8 cellular contexts compared by ENCODE assay signal in the genomic region with DNA sequence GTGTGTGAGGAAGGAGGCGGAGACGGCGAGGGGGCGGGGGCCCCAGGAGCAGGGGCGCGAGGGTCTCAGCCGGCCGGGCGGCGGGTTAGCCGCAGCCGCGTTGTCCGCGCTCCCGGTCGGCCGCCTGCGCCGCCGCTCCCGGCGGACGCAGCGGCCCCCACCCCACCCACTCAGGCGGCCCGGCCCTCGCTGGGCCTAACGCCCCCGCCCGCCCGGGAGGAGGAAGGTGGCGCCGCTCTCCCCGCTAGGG. TPM values are rescaled to one million over a fixed set of nuclear protein-coding genes. Genes with fewer than 3 reads are reported as not detected.
DNase-seq lines count a peak whose midpoint lies in the region; ATAC-seq and TF ChIP-seq lines count a peak whose summit lies in the region.

TSS of gene FCHSD2 (minus strand) at position 191 of the 250 bp plus-strand sequence. CDS start 441 bp downstream, outside the sequence.

- no peaks in the 10 kb centered on the region for H3K36me3 ChIP-seq in esophagus squamous epithelium
- H3K36me3 ChIP-seq in neuron (ENCODE audit: insufficient read depth, low read length), result peaks cover 17% of the 10 kb centered on the region

- WGBS in esophagus squamous epithelium, 2 donors, result no CpG with 5 or more reads among the region's 35 CpGs

- H3K4me3 ChIP-seq in GM12875 (ENCODE audit: low read depth, low read length) (peak within 1 kb of the TSS; percentile 98), esophagus squamous epithelium (peak within 1 kb of the TSS; percentile 61 to 98 (median 90)), neuron (ENCODE audit: low read length) (peak within 1 kb of the TSS; percentile 93)

- DNase-seq in RWPE1 (ENCODE audit: low spot score), result no peak
- DNase-seq in esophagus squamous epithelium (lab: John Stamatoyannopoulos, UW), result no peak
- no peak for DNase-seq in NOMO-1 (lab: John Stamatoyannopoulos, UW; ENCODE audit: unreplicated experiment in 2 of 2)
- no peak for DNase-seq in amygdala (lab: John Stamatoyannopoulos, UW)
- no peak for DNase-seq in cortex of kidney (lab: John Stamatoyannopoulos, UW)

- H3K4me1 ChIP-seq in esophagus squamous epithelium (peaks cover 6 to 59% (median 14%) of the 10 kb centered on the region in 3 donors), neuron (ENCODE audit: insufficient read depth, low read length) (peaks cover 21% of the 10 kb centered on the region)

- TF ChIP-seq CTCF in GM12875 (IDR thresholded peaks at IDR 0.05; ENCODE audit: borderline replicate concordance, insufficient read depth, low read depth, low read length), result no peak
- no peak for TF ChIP-seq CTCF in RWPE1 (conservative IDR thresholded peaks at IDR 0.05; ENCODE audit: low read depth)
- TF ChIP-seq CTCF in esophagus squamous epithelium (IDR thresholded peaks at IDR 0.05), result no peak

- intact Hi-C loops in esophagus squamous epithelium (cut with DNase I), result no loop called here

- no peak for ATAC-seq in GM21367 (IDR thresholded peaks at IDR 0.05; ENCODE audit: unreplicated experiment)

- POLR2A ChIA-PET in RWPE1 (lab: Yijun Ruan, JAX; ENCODE audit: low non-redundant PET), result interaction anchor here (0.6 to 0.7 kb wide), 3 partner anchors 23 to 77 kb away, joined by 4 to 5 read pairs (median 4); no protein-coding TSS in a partner anchor

- TF ChIP-seq POLR2A in esophagus squamous epithelium (IDR thresholded peaks at IDR 0.05), result peak in 2 of 4 donors; percentile 4 to 38

- CTCF ChIA-PET in RWPE1 (lab: Yijun Ruan, JAX), result interaction anchor here (0.7 to 0.8 kb wide), 4 partner anchors 51 to 320 kb away, joined by 3 to 5 read pairs (median 3); no protein-coding TSS in a partner anchor

- peak within 1 kb of the TSS; percentile 93 for H3K27ac ChIP-seq in RWPE1
- peak within 1 kb of the TSS; percentile 90 to 99 (median 94) for H3K27ac ChIP-seq in esophagus squamous epithelium

- H3K9me3 ChIP-seq in esophagus squamous epithelium (no peaks in the 10 kb centered on the region), neuron (ENCODE audit: low read length) (no peaks in the 10 kb centered on the region)

- H3K27me3 ChIP-seq in esophagus squamous epithelium (no peaks in the 10 kb centered on the region), neuron (ENCODE audit: insufficient read depth, low read length) (no peaks in the 10 kb centered on the region)

- peak within 1 kb of the TSS; percentile 94 for H2AFZ ChIP-seq in neuron (ENCODE audit: low read depth, low read length)

RNA-seq across cellular contexts. Expression of gene FCHSD2, which starts in this region (rescaled TPM):
- total RNA-seq in esophagus squamous epithelium, result 10 to 100 TPM in 1 of 4 donors, 1 to 10 TPM in 3; 4.1 to 12.8 (median 6.8) TPM
